2 cellular contexts compared by ENCODE assay signal in genomic region chr1:151825204-151825603, GRCh38.
TF ChIP-seq lines count a peak whose summit lies in the region.

No MANE protein-coding gene starts in this region.

TF ChIP-seq in HEK293, 187 proteins besides CTCF, POLR2A, EP300 and RAD21:
- TF ChIP-seq ZSCAN4 (tag by site-specific recombination; IDR thresholded peaks at IDR 0.05) (peak; percentile 86), INSM2 (tag by site-specific recombination; IDR thresholded peaks at IDR 0.05) (no peak), ZNF621 (tag by site-specific recombination; IDR thresholded peaks at IDR 0.05) (no peak)

TF ChIP-seq in HEK293T, 16 proteins besides CTCF, POLR2A, EP300 and RAD21:
- TF ChIP-seq FOXK2 (IDR thresholded peaks at IDR 0.05) (no peak), PKNOX1 (IDR thresholded peaks at IDR 0.05) (no peak), BHLHE40 (IDR thresholded peaks at IDR 0.05; ENCODE audit: borderline replicate concordance) (no peak), FOXM1 (IDR thresholded peaks at IDR 0.05; ENCODE audit: borderline replicate concordance) (no peak), ELF4 (IDR thresholded peaks at IDR 0.05) (no peak), HDGF (IDR thresholded peaks at IDR 0.05; ENCODE audit: borderline replicate concordance) (no peak), CTBP1 (IDR thresholded peaks at IDR 0.05; ENCODE audit: borderline replicate concordance) (no peak), ARNT (IDR thresholded peaks at IDR 0.05) (no peak), LEF1 (IDR thresholded peaks at IDR 0.05; ENCODE audit: borderline replicate concordance) (no peak), TARDBP (IDR thresholded peaks at IDR 0.05) (no peak), SUZ12 (IDR thresholded peaks at IDR 0.05) (no peak), NFRKB (IDR thresholded peaks at IDR 0.05) (no peak), FOXA1 (IDR thresholded peaks at IDR 0.05) (no peak)
